Comparison of ENCODE assay signal across 8 cellular contexts in the genomic region with DNA sequence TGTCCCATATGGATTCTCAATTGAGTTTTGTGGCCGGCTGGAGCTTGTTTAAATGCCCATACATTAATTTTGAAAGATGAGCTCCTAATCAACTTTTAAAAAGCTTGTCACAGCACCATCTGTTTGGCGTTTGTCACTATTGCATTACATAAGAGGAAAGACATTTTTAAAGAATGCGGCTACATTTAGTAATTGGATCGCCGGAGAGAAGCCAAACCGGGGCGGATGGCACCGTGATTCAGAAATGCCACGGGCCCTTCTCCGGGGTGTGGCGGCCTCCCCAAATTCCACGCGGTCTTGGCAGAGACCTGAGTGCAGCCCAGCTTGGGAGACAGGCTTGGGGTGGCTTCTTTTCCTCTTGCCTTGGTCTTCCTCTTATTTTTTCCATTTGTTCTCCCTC.
DNase-seq lines count a peak whose midpoint lies in the region; ATAC-seq and TF ChIP-seq lines count a peak whose summit lies in the region.

No MANE protein-coding gene starts in this region.

- TF ChIP-seq CTCF in left ventricle myocardium inferior (IDR thresholded peaks at IDR 0.05; ENCODE audit: borderline replicate concordance) (no peak), glutamatergic neuron (IDR thresholded peaks at IDR 0.05; ENCODE audit: partially characterized antibody, unreplicated experiment) (no peak)

- H3K4me1 ChIP-seq in left ventricle myocardium inferior: peaks cover 14% of the 10 kb centered on the region

- no peak overlapping the region for H3K27ac Mint-ChIP-seq in glutamatergic neuron (ENCODE audit: unreplicated experiment)
- H3K27ac Mint-ChIP-seq in activated T-helper 17 cell treated with anti-CD3 and anti-CD28 coated beads, Interleukin-2, amount 50 U/mL, for 72 hours: no peak overlapping the region

- peaks cover 5% of the 10 kb centered on the region for H3K4me1 Mint-ChIP-seq in glutamatergic neuron (ENCODE audit: low read depth, unreplicated experiment)
- no peaks in the 10 kb centered on the region for H3K4me1 Mint-ChIP-seq in activated T-helper 17 cell treated with anti-CD3 and anti-CD28 coated beads, Interleukin-2, amount 50 U/mL, for 72 hours

- intact Hi-C loops in left ventricle myocardium inferior (cut with micrococcal nuclease): no loop called here

- no peaks in the 10 kb centered on the region for H3K36me3 ChIP-seq in left ventricle myocardium inferior

- H3K36me3 Mint-ChIP-seq in glutamatergic neuron (ENCODE audit: unreplicated experiment): no peaks in the 10 kb centered on the region
- H3K36me3 Mint-ChIP-seq in activated T-helper 17 cell treated with anti-CD3 and anti-CD28 coated beads, Interleukin-2, amount 50 U/mL, for 72 hours (ENCODE audit: low read depth): no peaks in the 10 kb centered on the region

- DNase-seq in HS-27A (ENCODE audit: low read depth): peak; percentile 92
- DNase-seq in amniotic stem cell (lab: John Stamatoyannopoulos, UW): peak; percentile 8
- DNase-seq in left ventricle myocardium inferior: peak; percentile 37
- no peak for DNase-seq in glutamatergic neuron
- no peak for DNase-seq in stimulated activated naive CD4-positive, alpha-beta T cell treated with Interleukin-2 at 50 U/mL for 16 hours (lab: John Stamatoyannopoulos, UW)
- no peak for DNase-seq in KBM-7

- H3K4me3 Mint-ChIP-seq in glutamatergic neuron (ENCODE audit: unreplicated experiment): no peak overlapping the region
- H3K4me3 Mint-ChIP-seq in activated T-helper 17 cell treated with anti-CD3 and anti-CD28 coated beads, Interleukin-2, amount 50 U/mL, for 72 hours: no peak overlapping the region

- no peaks in the 10 kb centered on the region for H3K9me3 Mint-ChIP-seq in glutamatergic neuron (ENCODE audit: unreplicated experiment)
- H3K9me3 Mint-ChIP-seq in activated T-helper 17 cell treated with anti-CD3 and anti-CD28 coated beads, Interleukin-2, amount 50 U/mL, for 72 hours: no peaks in the 10 kb centered on the region

- no peaks in the 10 kb centered on the region for H3K9me3 ChIP-seq in left ventricle myocardium inferior (replicated peaks)

- H3K4me3 ChIP-seq in left ventricle myocardium inferior: no peak overlapping the region

- in situ Hi-C loops in KBM-7 (cut with MboI; ENCODE audit: low pct_unique_long_range_greater_than_20kb, low sequenced_read_pairs): loop anchor here (25.0 kb wide), 2 partner anchors 167 to 542 kb away; no protein-coding TSS in a partner anchor

- H3K27me3 Mint-ChIP-seq in glutamatergic neuron (ENCODE audit: unreplicated experiment): peaks cover 5% of the 10 kb centered on the region
- H3K27me3 Mint-ChIP-seq in activated T-helper 17 cell treated with anti-CD3 and anti-CD28 coated beads, Interleukin-2, amount 50 U/mL, for 72 hours: peaks cover 17% of the 10 kb centered on the region

- ATAC-seq in activated T-helper 17 cell treated with anti-CD3 and anti-CD28 coated beads, Interleukin-2, amount 50 U/mL, for 72 hours (replicated peaks): no peak

- no peaks in the 10 kb centered on the region for H3K27me3 ChIP-seq in left ventricle myocardium inferior (ENCODE audit: low read depth)

- peak overlapping the region; percentile 59 for H3K27ac ChIP-seq in left ventricle myocardium inferior (replicated peaks)
- peak overlapping the region; percentile 61 for H3K27ac ChIP-seq in temporal lobe (ENCODE audit: low read depth, low read length)

Comparison
In these comparisons a context has a peak if more than half of its experiments do, and no peak if none do; other contexts are left out.
1. DNase-seq: peak in HS-27A (single experiment), amniotic stem cell (single experiment) and left ventricle myocardium inferior (single experiment); none in glutamatergic neuron (single experiment), stimulated activated naive CD4-positive, alpha-beta T cell treated with Interleukin-2 at 50 U/mL for 16 hours (single experiment) and KBM-7 (single experiment).